1 cellular context compared by ENCODE assay signal in genomic region chr19:1284293-1284978, GRCh38.
A peak's percentile ranks its signal among the peaks of the same experiment; 100 is the strongest.
TF ChIP-seq lines count a peak whose summit lies in the region.

No MANE protein-coding gene starts in this region.

TF ChIP-seq in HepG2, 621 proteins besides CTCF, POLR2A, EP300 and RAD21 (continued from another document and continues in another):
- TF ChIP-seq ZNF484 (CRISPR knock-in tag; IDR thresholded peaks at IDR 0.05; ENCODE audit: borderline replicate concordance, low read depth) (no peak), ZBTB2 (CRISPR knock-in tag; IDR thresholded peaks at IDR 0.05; ENCODE audit: low read depth) (no peak), NFIC (IDR thresholded peaks at IDR 0.05; ENCODE audit: low read length) (no peak), ZNF772 (CRISPR knock-in tag; IDR thresholded peaks at IDR 0.05) (no peak), AKAP8 (CRISPR knock-in tag; IDR thresholded peaks at IDR 0.05) (no peak), SALL2 (CRISPR knock-in tag; IDR thresholded peaks at IDR 0.05) (no peak), CERS6 (CRISPR knock-in tag; IDR thresholded peaks at IDR 0.05) (no peak), ZNF672 (CRISPR knock-in tag; IDR thresholded peaks at IDR 0.05) (no peak), JDP2 (CRISPR knock-in tag; IDR thresholded peaks at IDR 0.05; ENCODE audit: borderline replicate concordance) (no peak), ZBTB8A (CRISPR knock-in tag; IDR thresholded peaks at IDR 0.05; ENCODE audit: borderline replicate concordance, low read depth) (no peak), POGK (CRISPR knock-in tag; conservative IDR thresholded peaks at IDR 0.05) (peak; percentile 85), ZNF232 (CRISPR knock-in tag; IDR thresholded peaks at IDR 0.05; ENCODE audit: borderline replicate concordance) (0 out of 2 replicates have a peak, but pooled peaks have one; percentile 47), GABPB1 (CRISPR knock-in tag; IDR thresholded peaks at IDR 0.05) (peak; percentile 41; the same call in 1 of the 2 replicates), ZNF781 (CRISPR knock-in tag; IDR thresholded peaks at IDR 0.05; ENCODE audit: borderline replicate concordance, not compliant biosample characterization) (no peak), HBP1 (CRISPR knock-in tag; IDR thresholded peaks at IDR 0.05; ENCODE audit: low read depth) (peak; percentile 82; the same call in 1 of the 2 replicates), ZNF543 (CRISPR knock-in tag; IDR thresholded peaks at IDR 0.05) (no peak; the same call in 1 of the 2 replicates), JUN (CRISPR knock-in tag; IDR thresholded peaks at IDR 0.05) (no peak), ZNF510 (CRISPR knock-in tag; IDR thresholded peaks at IDR 0.05; ENCODE audit: low read depth) (no peak), CREM (IDR thresholded peaks at IDR 0.05) (no peak; the same call in 1 of the 2 replicates), CREM (CRISPR knock-in tag; IDR thresholded peaks at IDR 0.05) (no peak), ZNF839 (CRISPR knock-in tag; IDR thresholded peaks at IDR 0.05; ENCODE audit: borderline replicate concordance) (no peak), RFXANK (CRISPR knock-in tag; IDR thresholded peaks at IDR 0.05) (no peak), DPF2 (CRISPR knock-in tag; IDR thresholded peaks at IDR 0.05; ENCODE audit: borderline replicate concordance, low read depth) (no peak), FOSL2 (CRISPR knock-in tag; IDR thresholded peaks at IDR 0.05) (no peak), ZBTB14 (CRISPR knock-in tag; IDR thresholded peaks at IDR 0.05) (no peak), FOSL1 (CRISPR knock-in tag; IDR thresholded peaks at IDR 0.05; ENCODE audit: borderline replicate concordance) (no peak), SRY (CRISPR knock-in tag; IDR thresholded peaks at IDR 0.05) (no peak), ZHX1 (CRISPR knock-in tag; IDR thresholded peaks at IDR 0.05; ENCODE audit: low read depth) (no peak), ZNF75D (CRISPR knock-in tag; IDR thresholded peaks at IDR 0.05; ENCODE audit: borderline replicate concordance) (no peak), ZBTB7A (CRISPR knock-in tag; IDR thresholded peaks at IDR 0.05) (peak; percentile 54; the same call in 1 of the 2 replicates), FOXC1 (CRISPR knock-in tag; IDR thresholded peaks at IDR 0.05; ENCODE audit: borderline replicate concordance) (no peak), ZBTB3 (CRISPR knock-in tag; IDR thresholded peaks at IDR 0.05; ENCODE audit: borderline replicate concordance, low read depth) (no peak), THAP8 (CRISPR knock-in tag; IDR thresholded peaks at IDR 0.05; ENCODE audit: borderline replicate concordance) (no peak), SOX13 (IDR thresholded peaks at IDR 0.05) (no peak), SOX13 (CRISPR knock-in tag; conservative IDR thresholded peaks at IDR 0.05 in 1 of 2, IDR thresholded peaks at IDR 0.05 in 1 of 2) (no peak), ZNF136 (CRISPR knock-in tag; IDR thresholded peaks at IDR 0.05; ENCODE audit: low read depth) (no peak), RARG (CRISPR knock-in tag; IDR thresholded peaks at IDR 0.05; ENCODE audit: low read depth) (no peak), BRCA1 (CRISPR knock-in tag; IDR thresholded peaks at IDR 0.05) (no peak), ZNF101 (CRISPR knock-in tag; IDR thresholded peaks at IDR 0.05; ENCODE audit: borderline replicate concordance, low read depth) (no peak), ZSCAN12 (CRISPR knock-in tag; IDR thresholded peaks at IDR 0.05) (no peak), ZNF260 (CRISPR knock-in tag; IDR thresholded peaks at IDR 0.05; ENCODE audit: borderline replicate concordance, low read depth) (no peak), ZNF775 (CRISPR knock-in tag; IDR thresholded peaks at IDR 0.05; ENCODE audit: borderline replicate concordance) (no peak), SETDB1 (CRISPR knock-in tag; IDR thresholded peaks at IDR 0.05; ENCODE audit: borderline replicate concordance) (no peak), ZNF7 (CRISPR knock-in tag; IDR thresholded peaks at IDR 0.05) (no peak), GPBP1L1 (CRISPR knock-in tag; IDR thresholded peaks at IDR 0.05) (no peak), ARID5B (CRISPR knock-in tag; IDR thresholded peaks at IDR 0.05) (no peak), NFE2L2 (IDR thresholded peaks at IDR 0.05; ENCODE audit: low read length) (no peak), HES4 (CRISPR knock-in tag; IDR thresholded peaks at IDR 0.05; ENCODE audit: borderline replicate concordance) (no peak), ZNF30 (CRISPR knock-in tag; IDR thresholded peaks at IDR 0.05) (no peak), RFX5 (IDR thresholded peaks at IDR 0.05; ENCODE audit: low read depth, low read length) (no peak), BORCS8-MEF2B (CRISPR knock-in tag; IDR thresholded peaks at IDR 0.05) (no peak), ZKSCAN5 (CRISPR knock-in tag; IDR thresholded peaks at IDR 0.05) (no peak), MXI1 (IDR thresholded peaks at IDR 0.05; ENCODE audit: borderline replicate concordance, low read depth, low read length) (no peak), AGO1 (IDR thresholded peaks at IDR 0.05; ENCODE audit: low read depth, low read length, poor library complexity, severe bottlenecking) (no peak), NCOA1 (CRISPR knock-in tag; IDR thresholded peaks at IDR 0.05) (no peak), PCBP2 (optimal IDR thresholded peaks at IDR 0.05; ENCODE audit: low read depth, low read length, poor library complexity, severe bottlenecking) (no peak), ZNF12 (CRISPR knock-in tag; IDR thresholded peaks at IDR 0.05) (no peak), ZNF850 (CRISPR knock-in tag; conservative IDR thresholded peaks at IDR 0.05) (no peak), TOPORS (CRISPR knock-in tag; IDR thresholded peaks at IDR 0.05) (no peak), U2AF2 (IDR thresholded peaks at IDR 0.05; ENCODE audit: low read depth, low read length) (no peak), FOXP1 (IDR thresholded peaks at IDR 0.05) (no peak), FOXP1 (CRISPR knock-in tag; IDR thresholded peaks at IDR 0.05) (no peak), TGIF2 (CRISPR knock-in tag; IDR thresholded peaks at IDR 0.05) (no peak), CEBPG (CRISPR knock-in tag; IDR thresholded peaks at IDR 0.05) (no peak)
